In the genomic region with DNA sequence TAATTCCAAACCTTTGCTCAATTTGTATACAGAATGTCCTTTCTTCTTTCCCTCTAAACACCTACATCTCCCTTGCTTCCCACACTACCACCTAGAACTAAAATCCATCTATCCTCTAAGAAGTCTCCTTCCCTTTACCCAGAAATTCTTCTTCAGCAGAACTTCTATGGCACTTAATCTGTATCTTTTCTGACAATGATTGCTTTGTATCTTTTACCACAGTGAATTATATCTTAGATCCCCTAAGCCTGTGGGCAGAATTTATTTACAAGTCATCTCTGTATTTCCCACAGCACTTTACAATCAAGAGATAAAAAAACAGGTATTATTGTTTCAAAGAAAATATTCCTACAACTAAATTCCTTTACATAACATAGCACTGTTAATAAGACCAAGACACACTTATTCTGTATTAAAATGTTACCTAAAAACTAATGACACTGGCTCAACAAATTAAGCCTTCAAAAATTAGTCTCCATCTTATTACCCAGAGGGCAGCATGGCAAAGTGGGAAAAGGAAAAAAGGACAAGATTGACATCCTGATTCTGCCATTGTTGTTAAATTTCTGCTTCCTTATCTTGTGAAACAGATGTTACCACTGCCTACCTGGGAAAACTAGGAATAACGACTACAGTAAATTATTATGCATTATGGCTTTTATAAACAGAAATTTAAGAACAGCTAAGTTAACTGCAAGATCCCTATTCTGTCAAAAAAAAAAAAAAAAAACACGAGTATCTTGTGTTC, we compare ENCODE assay signal across 25 cellular contexts. TPM values are rescaled to one million over a fixed set of nuclear protein-coding genes. Genes with fewer than 3 reads are reported as not detected.
A peak's percentile ranks its signal among the peaks of the same experiment; 100 is the strongest.
DNase-seq lines count a peak whose midpoint lies in the region; ATAC-seq and TF ChIP-seq lines count a peak whose summit lies in the region.
"Had no signal": no experiment of that assay in that cellular context is flagged by ENCODE, and none has a peak within 500 bp of the region (broad histone marks: within the 10 kb centered on the region; RNA-seq: fewer than 3 reads in every experiment).

No MANE protein-coding gene starts in this region.

- H2AFZ ChIP-seq in mammary epithelial cell (ENCODE audit: low read depth, low read length) (no peak overlapping the region), OCI-LY7 (ENCODE audit: low read length) (no peak overlapping the region)

- peaks cover 48% of the 10 kb centered on the region for H3K4me1 Mint-ChIP-seq in type B pancreatic cell (ENCODE audit: unreplicated experiment)

- H4K20me1 ChIP-seq in mammary epithelial cell (ENCODE audit: insufficient read depth, low read length), result peaks cover 4% of the 10 kb centered on the region
- H4K20me1 ChIP-seq in OCI-LY7 (ENCODE audit: insufficient read depth, low read length), result peaks cover 14% of the 10 kb centered on the region; the same call in 1 of the 2 replicates

- BruUV-seq in mammary epithelial cell (replicated peaks; lab: Mats Ljungman, UMichigan) (TSS peak; percentile 7), OCI-LY7 (replicated peaks; lab: Mats Ljungman, UMichigan) (TSS peak; percentile 14)

- H3K27ac ChIP-seq in mammary epithelial cell (ENCODE audit: insufficient read depth, low read depth, low read length) (no peak overlapping the region), breast epithelium (no peak overlapping the region), OCI-LY7 (ENCODE audit: low read depth, low read length, poor library complexity, severe bottlenecking) (peak overlapping the region; percentile 89)
- H3K27ac ChIP-seq: HL-60, transverse colon, VCaP had no signal

- peaks cover 16% of the 10 kb centered on the region for H3K36me3 Mint-ChIP-seq in type B pancreatic cell

- intact Hi-C loops in mammary epithelial cell (cut with micrococcal nuclease), result no loop called here
- intact Hi-C loops in breast epithelium (cut with DNase I; ENCODE audit: low total_unique reads), result no loop called here
- intact Hi-C loops in OCI-LY7 (cut with micrococcal nuclease; ENCODE audit: unreplicated experiment), result loop anchor here (2.0 kb wide), 1 partner anchor 40 kb away; no protein-coding TSS in a partner anchor
- intact Hi-C loops in mucosa of descending colon (cut with DNase I, micrococcal nuclease), result no loop called here

- H3K9me3 Mint-ChIP-seq in type B pancreatic cell, result no peaks in the 10 kb centered on the region
- H3K9me3 Mint-ChIP-seq: activated CD4-positive, alpha-beta memory T cell treated with anti-CD3 and anti-CD28 coated beads, Interleukin-2, amount 10 ng/mL, durations not matched to agents 7 days and 5 days; H9 had no signal

- no peak for ATAC-seq in mucosa of descending colon
- no peak for ATAC-seq in HG02840 (IDR thresholded peaks at IDR 0.05; ENCODE audit: low FRiP score, unreplicated experiment)

- H3K4me3 ChIP-seq in mammary epithelial cell (replicated peaks in 1 of 3; ENCODE audit: insufficient read depth in 1 of 3, low read depth in 2 of 3, low read length in 3 of 3), result no peak overlapping the region
- H3K4me3 ChIP-seq in breast epithelium, result no peak overlapping the region
- no peak overlapping the region for H3K4me3 ChIP-seq in OCI-LY7 (ENCODE audit: low read depth, low read length, poor library complexity, severe bottlenecking)
- no peak overlapping the region for H3K4me3 ChIP-seq in mucosa of descending colon
- H3K4me3 ChIP-seq: transverse colon had no signal

- TF ChIP-seq POLR2A in breast epithelium (IDR thresholded peaks at IDR 0.05), result no peak

- H3K4me1 ChIP-seq in mammary epithelial cell (ENCODE audit: insufficient read depth, low read length) (peaks cover 6% of the 10 kb centered on the region), breast epithelium (peaks cover 0 to 13% of the 10 kb centered on the region in 2 donors), OCI-LY7 (ENCODE audit: insufficient read depth, low read length, poor library complexity, severe bottlenecking) (peaks cover 98% of the 10 kb centered on the region), mucosa of descending colon (ENCODE audit: low read depth) (peaks cover 47% of the 10 kb centered on the region)

- no peak overlapping the region for H3K4me2 ChIP-seq in mammary epithelial cell (ENCODE audit: insufficient read depth, low read depth, low read length)
- H3K4me2 ChIP-seq in OCI-LY7 (ENCODE audit: low read length), result peak overlapping the region; percentile 70

- no peak overlapping the region for H3K4me3 Mint-ChIP-seq in type B pancreatic cell
- H3K4me3 Mint-ChIP-seq: activated CD4-positive, alpha-beta memory T cell treated with anti-CD3 and anti-CD28 coated beads, Interleukin-2, amount 10 ng/mL, durations not matched to agents 7 days and 5 days; H9 had no signal

- in situ Hi-C loops in mammary epithelial cell (cut with MboI; ENCODE audit: low sequenced_read_pairs in 2 of 2), result no loop called here

- no peaks in the 10 kb centered on the region for H3K27me3 ChIP-seq in mammary epithelial cell (ENCODE audit: insufficient read depth, low read length)
- no peaks in the 10 kb centered on the region for H3K27me3 ChIP-seq in breast epithelium
- H3K27me3 ChIP-seq: transverse colon had no signal

- DNase-seq in mammary epithelial cell (no peak), breast epithelium (ENCODE audit: low spot score in 2 of 2) (no peak), OCI-LY7 (ENCODE audit: low spot score) (no peak), foreskin melanocyte (peak; percentile 38), type B pancreatic cell (ENCODE audit: extremely low spot score, unreplicated experiment) (no peak), mucosa of descending colon (no peak), MV-4-11 (lab: John Stamatoyannopoulos, UW) (no peak)
- DNase-seq: activated CD4-positive, alpha-beta memory T cell treated with anti-CD3 and anti-CD28 coated beads, Interleukin-2, amount 10 ng/mL, durations not matched to agents 7 days and 5 days; amygdala; cerebellar nuclear complex; H9; hypothalamus; KG1; kidney; NCI-H1048; NCI-H2081 treated with DMSO at 0.1 percent for 48 hours; NCI-H526 treated with DMSO at 0.1 percent for 48 hours; nucleus accumbens; Right ventricle myocardium superior; stimulated activated CD4-positive, alpha-beta T cell treated with anti-CD3 and anti-CD28 coated beads, Interleukin-15, amount 100 ng/mL, for 24 hours; stimulated activated naive CD4-positive, alpha-beta T cell; transverse colon had no signal

- H3K27me3 Mint-ChIP-seq in type B pancreatic cell, result no peaks in the 10 kb centered on the region
- H3K27me3 Mint-ChIP-seq: activated CD4-positive, alpha-beta memory T cell treated with anti-CD3 and anti-CD28 coated beads, Interleukin-2, amount 10 ng/mL, durations not matched to agents 7 days and 5 days had no signal

- dilution Hi-C loops in mammary epithelial cell (cut with HindIII; ENCODE audit: low sequenced_read_pairs), result no loop called here

- no peak for TF ChIP-seq CTCF in mammary epithelial cell (conservative IDR thresholded peaks at IDR 0.05 in 1 of 2, IDR thresholded peaks at IDR 0.05 in 1 of 2; ENCODE audit: extremely low read depth in 1 of 2, insufficient read depth in 1 of 2, low read depth in 1 of 2, low read length in 2 of 2)
- no peak for TF ChIP-seq CTCF in breast epithelium (IDR thresholded peaks at IDR 0.05)
- no peak for TF ChIP-seq CTCF in OCI-LY7 (conservative IDR thresholded peaks at IDR 0.05; ENCODE audit: low read length)
- TF ChIP-seq CTCF in type B pancreatic cell (conservative IDR thresholded peaks at IDR 0.05), result no peak
- TF ChIP-seq CTCF in mucosa of descending colon (IDR thresholded peaks at IDR 0.05), result no peak

- H3K9ac ChIP-seq in mammary epithelial cell (ENCODE audit: insufficient read depth, low read length), result no peak overlapping the region

- H3K9me3 ChIP-seq in mammary epithelial cell (replicated peaks; ENCODE audit: insufficient read depth, low read length), result no peaks in the 10 kb centered on the region
- no peaks in the 10 kb centered on the region for H3K9me3 ChIP-seq in breast epithelium
- H3K9me3 ChIP-seq in OCI-LY7 (ENCODE audit: low read length), result no peaks in the 10 kb centered on the region
- H3K9me3 ChIP-seq in mucosa of descending colon, result no peaks in the 10 kb centered on the region
- H3K9me3 ChIP-seq: transverse colon had no signal

- CTCF ChIA-PET in mammary epithelial cell (lab: Charles Lee; ENCODE audit: low non-redundant PET) (no interaction called here), OCI-LY7 (lab: Charles Lee; ENCODE audit: unreplicated experiment) (no interaction called here)

- no peaks in the 10 kb centered on the region for H3K9me2 ChIP-seq in OCI-LY7 (ENCODE audit: insufficient read depth, low read length)

- 18% methylated on average over 2 of the region's 2 CpGs for WGBS in mammary epithelial cell (ENCODE audit: low coverage, missing lambda C conversion rate)

- peaks cover 96% of the 10 kb centered on the region for H3K79me2 ChIP-seq in mammary epithelial cell (ENCODE audit: insufficient read depth, low read length)
- peaks cover 98% of the 10 kb centered on the region for H3K79me2 ChIP-seq in OCI-LY7 (ENCODE audit: insufficient read depth, low read depth, low read length)

- H3K27ac Mint-ChIP-seq in type B pancreatic cell, result peak overlapping the region; percentile 0
- H3K27ac Mint-ChIP-seq: activated CD4-positive, alpha-beta memory T cell treated with anti-CD3 and anti-CD28 coated beads, Interleukin-2, amount 10 ng/mL, durations not matched to agents 7 days and 5 days had no signal

- POLR2A ChIA-PET in OCI-LY7 (lab: Charles Lee), result no interaction called here

- H3K36me3 ChIP-seq in mammary epithelial cell (ENCODE audit: insufficient read depth, low read length) (no peaks in the 10 kb centered on the region), breast epithelium (no peaks in the 10 kb centered on the region), OCI-LY7 (ENCODE audit: insufficient read depth, low read length) (peaks cover 23% of the 10 kb centered on the region; the same call in 1 of the 2 replicates), mucosa of descending colon (ENCODE audit: low read depth) (no peaks in the 10 kb centered on the region)
- H3K36me3 ChIP-seq: transverse colon had no signal

RNA-seq across cellular contexts. Expression of gene KANSL1, which starts 42.8 kb away (rescaled TPM):
- total RNA-seq in mammary epithelial cell (10 to 100 TPM; 54.3 to 56.7 TPM), breast epithelium (100 to 1,000 TPM in 2 of 3 donors, 10 to 100 TPM in 1; 59.5 to 142 (median 111) TPM), OCI-LY7 (2022) (129 and 130 TPM in 2 replicates), type B pancreatic cell (ENCODE audit: low replicate concordance) (85.4 and 129 TPM in 2 replicates), mucosa of descending colon (100 to 1,000 TPM in 1 of 3 donors, 10 to 100 TPM in 2; 80.2 to 107 (median 88.8) TPM)
- 3.1 TPM for polyA plus RNA-seq in mammary epithelial cell
- 74.6 TPM for polyA minus RNA-seq in mammary epithelial cell
- total RNA-seq in OCI-LY7 (2014; rRNA removed; shearing (Covaris generic)), result 92.1 and 96.9 TPM in 2 replicates
